Comparison of ENCODE assay signal across 13 cellular contexts in the genomic region with DNA sequence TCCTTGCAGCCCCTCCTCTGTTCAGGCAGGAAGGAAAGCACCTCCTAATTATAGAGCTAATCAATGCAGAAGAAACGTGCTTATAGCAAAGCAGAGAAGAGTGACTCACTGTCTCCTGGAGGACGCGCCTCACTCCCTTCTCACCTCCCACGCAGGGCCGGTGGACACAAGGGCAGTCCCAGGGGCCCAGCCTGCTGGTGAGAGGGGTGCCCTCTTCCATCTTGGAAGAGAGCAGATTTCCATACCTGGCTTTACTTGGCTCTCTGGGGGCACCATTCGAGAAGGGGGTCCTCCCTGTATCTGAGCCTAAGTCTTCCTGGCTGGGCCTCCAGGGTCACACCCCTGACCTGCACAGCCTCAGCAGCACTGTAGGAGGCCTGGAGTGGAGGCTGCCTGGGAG. TPM values are rescaled to one million over a fixed set of nuclear protein-coding genes. Genes with fewer than 3 reads are reported as not detected.
DNase-seq lines count a peak whose midpoint lies in the region; ATAC-seq and TF ChIP-seq lines count a peak whose summit lies in the region.
"Had no signal": no experiment of that assay in that cellular context is flagged by ENCODE, and none has a peak within 500 bp of the region (broad histone marks: within the 10 kb centered on the region; RNA-seq: fewer than 3 reads in every experiment).

No MANE protein-coding gene starts in this region.

- no peak for TF ChIP-seq CTCF in CD14-positive monocyte (IDR thresholded peaks at IDR 0.05)
- no peak for TF ChIP-seq CTCF in HEK293 (tag by site-specific recombination; IDR thresholded peaks at IDR 0.05)
- no peak for TF ChIP-seq CTCF in brain microvascular endothelial cell (IDR thresholded peaks at IDR 0.05; ENCODE audit: low read depth, low read length, missing control alignments)

- H3K4me1 ChIP-seq in HEK293 (ENCODE audit: control insufficient read depth, insufficient read depth, low read length): no peaks in the 10 kb centered on the region

- ATAC-seq in GM21786 (IDR thresholded peaks at IDR 0.05; ENCODE audit: unreplicated experiment) (no peak), GM18505 (IDR thresholded peaks at IDR 0.05; ENCODE audit: unreplicated experiment) (no peak)

- H3K4me3 ChIP-seq in HEK293 (ENCODE audit: low read depth, low read length): no peak overlapping the region
- no peak overlapping the region for H3K4me3 ChIP-seq in brain microvascular endothelial cell (ENCODE audit: low read depth, low read length)

- peak; percentile 16 for DNase-seq in CD14-positive monocyte (ENCODE audit: low spot score)
- peak; percentile 20 for DNase-seq in brain microvascular endothelial cell
- peak; percentile 47 for DNase-seq in kidney tubule cell (ENCODE audit: low spot score)
- no peak for DNase-seq in NCI-H146 treated with DMSO at 0.1 percent for 48 hours (lab: John Stamatoyannopoulos, UW; ENCODE audit: unreplicated experiment)
- DNase-seq: DMS79; NCI-H1930; NCI-H82; SHP77; stimulated activated CD4-positive, alpha-beta T cell treated with anti-CD3 and anti-CD28 coated beads, Interleukin-2, amount 100 ng/mL, for 24 hours had no signal

- H3K9me3 ChIP-seq in HEK293 (ENCODE audit: control insufficient read depth, insufficient read depth, low read depth, low read length): no peaks in the 10 kb centered on the region

- intact Hi-C loops in CD14-positive monocyte (cut with micrococcal nuclease): no loop called here

- POLR2A ChIA-PET in HEK293 (lab: Yijun Ruan, JAX): no interaction called here

- H3K27me3 Mint-ChIP-seq in CD14-positive monocyte (ENCODE audit: low read depth in 3 of 3): peaks cover 0 to 4% (median 2%) of the 10 kb centered on the region in 3 donors

- H3K27ac ChIP-seq in HEK293 (ENCODE audit: extremely low read depth, low read depth, low read length) (no peak overlapping the region), brain microvascular endothelial cell (no peak overlapping the region)

- no peak for TF ChIP-seq POLR2A in GM18505 (IDR thresholded peaks at IDR 0.05; ENCODE audit: borderline replicate concordance, extremely low read depth, insufficient read depth, insufficient read length)

- no peaks in the 10 kb centered on the region for H3K36me3 Mint-ChIP-seq in CD14-positive monocyte

- in situ Hi-C loops in brain microvascular endothelial cell (cut with HindIII; ENCODE audit: low pct_ligation_motif_present, low sequenced_read_pairs): no loop called here

- H3K27me3 ChIP-seq in brain microvascular endothelial cell (replicated peaks): peaks cover 5% of the 10 kb centered on the region

- H3K27ac Mint-ChIP-seq in CD14-positive monocyte: no peak overlapping the region
- H3K27ac Mint-ChIP-seq: B cell had no signal

- no peak overlapping the region for H3K4me3 Mint-ChIP-seq in CD14-positive monocyte
- H3K4me3 Mint-ChIP-seq: B cell had no signal

- H3K9me3 Mint-ChIP-seq in CD14-positive monocyte: peaks cover 0 to 3% (median 0%) of the 10 kb centered on the region in 7 donors

- H3K4me1 Mint-ChIP-seq in CD14-positive monocyte: no peaks in the 10 kb centered on the region
- H3K4me1 Mint-ChIP-seq: B cell had no signal

- H3K36me3 ChIP-seq in HEK293 (ENCODE audit: control insufficient read depth in 2 of 2, insufficient read depth in 1 of 2, low read length in 2 of 2) (no peaks in the 10 kb centered on the region), brain microvascular endothelial cell (replicated peaks) (no peaks in the 10 kb centered on the region)

- CTCF ChIA-PET in HEK293 (lab: Yijun Ruan, JAX): no interaction called here

TF ChIP-seq in HEK293, 187 proteins besides CTCF, POLR2A, EP300 and RAD21:
- TF ChIP-seq ZFHX2 (tag by site-specific recombination; conservative IDR thresholded peaks at IDR 0.05) (peak; percentile 30), KLF7 (tag by site-specific recombination; IDR thresholded peaks at IDR 0.05; ENCODE audit: borderline replicate concordance) (no peak)
TF ChIP-seq in HEK293: peak in this region for 1.

RNA-seq across cellular contexts. Expression of a gene that starts 55.8 kb away (rescaled TPM):
- 1 to 10 TPM in 1 of 2 donors, under 1 TPM in 1; 0.68 to 1.8 TPM for polyA plus RNA-seq in CD14-positive monocyte
